In the genomic region with DNA sequence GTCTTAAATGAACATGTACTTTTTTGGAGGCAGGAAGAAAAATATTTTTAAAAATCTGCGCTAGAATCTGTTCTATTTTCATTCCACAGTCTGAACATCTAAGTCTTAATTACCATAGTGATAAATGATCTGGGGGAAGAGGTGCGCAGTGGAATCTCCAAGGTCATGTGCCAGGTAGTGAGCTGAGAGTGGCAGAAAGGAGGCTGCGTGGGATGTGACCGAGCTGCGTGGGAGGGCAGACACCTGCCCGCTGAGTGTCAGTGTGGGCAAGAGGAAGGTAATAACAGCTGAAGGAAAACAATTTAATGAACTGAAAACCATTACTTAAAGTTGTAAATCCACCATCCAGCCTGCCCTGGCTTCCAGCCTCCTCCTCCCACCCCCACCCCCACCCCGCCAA, we compare ENCODE assay signal across 12 cellular contexts. TPM values are rescaled to one million over a fixed set of nuclear protein-coding genes. Genes with fewer than 3 reads are reported as not detected.
A peak's percentile ranks its signal among the peaks of the same experiment; 100 is the strongest.
DNase-seq lines count a peak whose midpoint lies in the region; TF ChIP-seq lines count a peak whose summit lies in the region.
"Had no signal": no experiment of that assay in that cellular context is flagged by ENCODE, and none has a peak within 500 bp of the region (broad histone marks: within the 10 kb centered on the region; RNA-seq: fewer than 3 reads in every experiment).

No MANE protein-coding gene starts in this region.

- TF ChIP-seq POLR2A in prostate gland (IDR thresholded peaks at IDR 0.05): no peak

- H3K36me3 Mint-ChIP-seq in nephron (ENCODE audit: low read depth): no peaks in the 10 kb centered on the region
- H3K36me3 Mint-ChIP-seq: CD8-positive, alpha-beta memory T cell had no signal

- peaks cover 11% of the 10 kb centered on the region for H3K4me1 Mint-ChIP-seq in nephron
- H3K4me1 Mint-ChIP-seq: CD8-positive, alpha-beta memory T cell; GM23338 had no signal

- no peak for TF ChIP-seq CTCF in nephron (IDR thresholded peaks at IDR 0.05; ENCODE audit: unreplicated experiment in 3 of 3)
- no peak for TF ChIP-seq CTCF in prostate gland (IDR thresholded peaks at IDR 0.05)

- intact Hi-C loops in prostate gland (cut with DNase I): no loop called here

- no peaks in the 10 kb centered on the region for H3K9me3 Mint-ChIP-seq in nephron
- H3K9me3 Mint-ChIP-seq: CD8-positive, alpha-beta memory T cell; GM23338 had no signal

- 36% methylated on average over 7 of the region's 7 CpGs for WGBS in prostate gland

- H3K27me3 ChIP-seq in prostate gland (replicated peaks; ENCODE audit: insufficient read depth): no peaks in the 10 kb centered on the region

- no peaks in the 10 kb centered on the region for H3K9me3 ChIP-seq in prostate gland

- peak overlapping the region in 2 of 3 experiments; percentile 10 to 55 for H3K27ac Mint-ChIP-seq in nephron
- H3K27ac Mint-ChIP-seq: CD8-positive, alpha-beta memory T cell; GM23338 had no signal

- no peaks in the 10 kb centered on the region for H3K36me3 ChIP-seq in prostate gland

- in situ Hi-C loops in G401 (cut with HindIII; ENCODE audit: low sequenced_read_pairs): no loop called here

- H3K4me3 Mint-ChIP-seq in nephron: no peak overlapping the region
- H3K4me3 Mint-ChIP-seq: CD8-positive, alpha-beta memory T cell; GM23338 had no signal

- H3K4me1 ChIP-seq in prostate gland (replicated peaks): no peaks in the 10 kb centered on the region

- no peak overlapping the region for H3K4me3 ChIP-seq in prostate gland
- H3K4me3 ChIP-seq: GM23338 had no signal

- DNase-seq in activated CD4-positive, alpha-beta T cell treated with anti-CD3 and anti-CD28 coated beads for 4 hours: peak; percentile 33 to 41
- DNase-seq in activated CD4-positive, alpha-beta T cell treated with anti-CD3 and anti-CD28 coated beads for 48 hours: no peak
- DNase-seq in G401 (ENCODE audit: low spot score) (peak; percentile 54), caudate nucleus (lab: John Stamatoyannopoulos, UW) (peak in 32 of 61 donors; percentile 7 to 79 (median 34)), prostate gland (ENCODE audit: low spot score) (no peak)
- no peak for DNase-seq in effector CD4-positive, alpha-beta T cell
- DNase-seq: CD8-positive, alpha-beta memory T cell; NCI-H1092 treated with DMSO at 0.1 percent for 48 hours; NCI-H1930; NCI-H446 treated with DMSO at 0.1 percent for 48 hours had no signal

- H3K27ac ChIP-seq in caudate nucleus (ENCODE audit: low read depth, low read length) (no peak overlapping the region), prostate gland (no peak overlapping the region)

- H3K27me3 Mint-ChIP-seq in nephron (ENCODE audit: low read depth): no peaks in the 10 kb centered on the region
- H3K27me3 Mint-ChIP-seq: CD8-positive, alpha-beta memory T cell had no signal

RNA-seq across cellular contexts. Expression of a gene that starts 11.2 kb away (rescaled TPM):
- 10.4 and 21.2 TPM in 2 replicates for total RNA-seq in G401 (2014; rRNA removed; shearing (Covaris generic))
- total RNA-seq in prostate gland: 10 to 100 TPM; 47.0 to 61.9 TPM

Comparison
In these comparisons a context has a peak if more than half of its experiments do, and no peak if none do; other contexts are left out.
1. DNase-seq: peak in activated CD4-positive, alpha-beta T cell treated with anti-CD3 and anti-CD28 coated beads for 4 hours (2 of 2), G401 (single experiment) and caudate nucleus (32 of 61); none in activated CD4-positive, alpha-beta T cell treated with anti-CD3 and anti-CD28 coated beads for 48 hours (single experiment), prostate gland (single experiment) and effector CD4-positive, alpha-beta T cell (single experiment).